16 cellular contexts compared by ENCODE assay signal in genomic region chr14:100661340-100661712, GRCh38.
DNase-seq lines count a peak whose midpoint lies in the region; ATAC-seq and TF ChIP-seq lines count a peak whose summit lies in the region.
"Had no signal": no experiment of that assay in that cellular context is flagged by ENCODE, and none has a peak within 500 bp of the region (broad histone marks: within the 10 kb centered on the region; RNA-seq: fewer than 3 reads in every experiment).

No MANE protein-coding gene starts in this region.

- peak overlapping the region; percentile 7 for H2BK5ac ChIP-seq in neuronal stem cell (ENCODE audit: low read length)

- no peak overlapping the region for H2AK5ac ChIP-seq in neuronal stem cell (ENCODE audit: low read depth, low read length)

- ATAC-seq in left ventricle myocardium superior: no peak
- ATAC-seq in Right ventricle myocardium superior (ENCODE audit: poor library complexity): no peak
- ATAC-seq in GM21786 (IDR thresholded peaks at IDR 0.05; ENCODE audit: unreplicated experiment): no peak
- no peak for ATAC-seq in GM19324 (IDR thresholded peaks at IDR 0.05; ENCODE audit: low FRiP score, unreplicated experiment)

- no peak overlapping the region for H4K91ac ChIP-seq in neuronal stem cell (ENCODE audit: low read depth, low read length, poor library complexity)

- no peaks in the 10 kb centered on the region for H3K9me3 ChIP-seq in neuronal stem cell (replicated peaks in 1 of 2; ENCODE audit: control insufficient read depth in 2 of 2, insufficient read depth in 1 of 2, low read depth in 1 of 2, low read length in 2 of 2)

- no peak overlapping the region for H3K14ac ChIP-seq in neuronal stem cell (ENCODE audit: low read length)

- TF ChIP-seq CTCF in dorsolateral prefrontal cortex (IDR thresholded peaks at IDR 0.05 in 54 of 56, conservative IDR thresholded peaks at IDR 0.05 in 2 of 56; ENCODE audit: low read depth in 1 of 56, partially characterized antibody in 56 of 56) (peak in 1 of 56 donors; percentile 6), brain microvascular endothelial cell (IDR thresholded peaks at IDR 0.05; ENCODE audit: low read depth, low read length, missing control alignments) (no peak)

- intact Hi-C loops in left ventricle myocardium superior (cut with micrococcal nuclease): no loop called here
- intact Hi-C loops in Right ventricle myocardium superior (cut with DNase I): loop anchor here (10.0 kb wide), 1 partner anchor 963 kb away; no protein-coding TSS in a partner anchor
- intact Hi-C loops in dorsolateral prefrontal cortex (cut with DNase I): loop anchor here (5.0 to 10.0 kb wide), 3 partner anchors 161 to 963 kb away; no protein-coding TSS in a partner anchor

- no peak overlapping the region for H3K4me2 ChIP-seq in neuronal stem cell (ENCODE audit: insufficient read depth, low read length, poor library complexity, severe bottlenecking)

- peak overlapping the region; percentile 26 for H2BK12ac ChIP-seq in neuronal stem cell (ENCODE audit: low read length)

- peak overlapping the region in 1 of 59 donors; percentile 40 for H3K27ac ChIP-seq in dorsolateral prefrontal cortex
- H3K27ac ChIP-seq in neuronal stem cell (replicated peaks; ENCODE audit: low read length): no peak overlapping the region
- H3K27ac ChIP-seq in brain microvascular endothelial cell: no peak overlapping the region
- H3K27ac ChIP-seq: C4-2B, HL-60 had no signal

- H2AFZ ChIP-seq in neuronal stem cell (ENCODE audit: low read length): no peak overlapping the region

- H3K4ac ChIP-seq in neuronal stem cell (ENCODE audit: low read length): no peak overlapping the region

- peak overlapping the region; percentile 44 for H3K18ac ChIP-seq in neuronal stem cell (ENCODE audit: low read length)

- H3K79me1 ChIP-seq in neuronal stem cell (ENCODE audit: low read depth, low read length): peaks cover 3% of the 10 kb centered on the region

- no peak overlapping the region for H4K8ac ChIP-seq in neuronal stem cell (ENCODE audit: low read depth, low read length)

- no peak overlapping the region for H2BK120ac ChIP-seq in neuronal stem cell (ENCODE audit: low read depth, low read length)

- H3K4me3 ChIP-seq in dorsolateral prefrontal cortex (no peak overlapping the region), neuronal stem cell (ENCODE audit: low read length in 2 of 2) (no peak overlapping the region), brain microvascular endothelial cell (ENCODE audit: low read depth, low read length) (no peak overlapping the region)

- no peak overlapping the region for H3K9ac ChIP-seq in neuronal stem cell (ENCODE audit: low read depth, low read length, poor library complexity)

- no peaks in the 10 kb centered on the region for H3K36me3 ChIP-seq in neuronal stem cell (replicated peaks in 1 of 2; ENCODE audit: control insufficient read depth in 2 of 2, insufficient read depth in 2 of 2, low read length in 2 of 2)
- no peaks in the 10 kb centered on the region for H3K36me3 ChIP-seq in brain microvascular endothelial cell (replicated peaks)

- H3K23ac ChIP-seq in neuronal stem cell (ENCODE audit: low read depth, low read length, poor library complexity): no peak overlapping the region

- WGBS in neuronal stem cell (ENCODE audit: extremely low coverage in 2 of 2, insufficient read length in 2 of 2, insufficient replicate concordance in 1 of 2), 2 donors: no CpG with 5 or more reads among the region's 9 CpGs

- DNase-seq in left ventricle myocardium superior: peak; percentile 1
- no peak for DNase-seq in Right ventricle myocardium superior
- peak in 9 of 10 donors; percentile 25 to 81 (median 62) for DNase-seq in dorsolateral prefrontal cortex
- DNase-seq in neuronal stem cell (ENCODE audit: low spot score): no peak
- DNase-seq in ureter (ENCODE audit: low spot score): peak; percentile 64
- no peak for DNase-seq in brain microvascular endothelial cell
- DNase-seq: H9; NCI-H146; NCI-H446 treated with DMSO at 0.1 percent for 48 hours; NK-92 treated with Interleukin-12 subunit alpha and Interleukin-12 subunit beta, amount 100 ng/mL, for 24 hours; OCI-M1; RPMI8226 had no signal

- H2BK15ac ChIP-seq in neuronal stem cell (ENCODE audit: low read length): no peak overlapping the region

- peaks cover 0 to 9% (median 0%) of the 10 kb centered on the region in 45 donors for H3K27me3 ChIP-seq in dorsolateral prefrontal cortex
- peaks cover 0 to 2% (median 0%) of the 10 kb centered on the region in 3 experiments for H3K27me3 ChIP-seq in neuronal stem cell (ENCODE audit: control insufficient read depth in 3 of 3, insufficient read depth in 3 of 3, low read depth in 1 of 3, low read length in 3 of 3)
- H3K27me3 ChIP-seq in brain microvascular endothelial cell (replicated peaks): peaks cover 8% of the 10 kb centered on the region

- H3K4me1 ChIP-seq in neuronal stem cell (ENCODE audit: control insufficient read depth in 2 of 2, insufficient read depth in 1 of 2, low read depth in 1 of 2, low read length in 2 of 2): peaks cover 22 to 23% of the 10 kb centered on the region in 2 donors

- in situ Hi-C loops in brain microvascular endothelial cell (cut with HindIII; ENCODE audit: low pct_ligation_motif_present, low sequenced_read_pairs): loop anchor here (25.0 kb wide), 1 partner anchor 249 kb away; no protein-coding TSS in a partner anchor

Comparison
In these comparisons a context has a peak if more than half of its experiments do, and no peak if none do; other contexts are left out.
1. DNase-seq: peak in left ventricle myocardium superior (single experiment), dorsolateral prefrontal cortex (9 of 10) and ureter (single experiment); none in Right ventricle myocardium superior (single experiment), neuronal stem cell (single experiment) and brain microvascular endothelial cell (single experiment).